Comparison of ENCODE assay signal across 21 cellular contexts in the genomic region with DNA sequence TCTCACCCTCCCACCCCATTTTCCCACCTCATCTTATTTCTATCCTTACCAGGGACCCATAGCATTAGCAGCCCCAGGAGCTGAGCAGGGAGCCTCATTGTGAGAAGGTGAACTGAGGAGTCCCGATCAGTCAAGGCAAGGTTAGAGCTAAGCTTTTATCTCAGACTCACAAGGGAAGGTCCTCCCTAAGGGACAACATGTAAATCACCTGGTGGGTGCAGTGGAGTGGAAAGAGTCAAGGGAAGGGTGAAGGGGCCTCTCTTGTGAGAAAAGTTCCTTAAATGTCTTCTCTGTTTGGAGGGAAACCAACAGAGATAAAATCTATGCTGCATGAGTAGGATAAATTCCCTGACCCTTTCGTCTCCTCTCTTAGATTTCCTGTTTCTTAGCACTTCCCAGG.
"Had no signal": no experiment of that assay in that cellular context is flagged by ENCODE, and none has a peak within 500 bp of the region (broad histone marks: within the 10 kb centered on the region; RNA-seq: fewer than 3 reads in every experiment).

No MANE protein-coding gene starts in this region.

- H3K4me1 ChIP-seq: left ventricle myocardium inferior, pancreas, prostate gland, sigmoid colon, upper lobe of right lung had no signal

- H3K36me3 ChIP-seq: left ventricle myocardium inferior, pancreas, prostate gland, sigmoid colon, spleen, suprapubic skin, thoracic aorta, tibial artery, upper lobe of right lung had no signal

- H3K9me3 ChIP-seq: left ventricle myocardium inferior, pancreas, prostate gland, sigmoid colon, spleen, suprapubic skin, thoracic aorta, tibial artery, upper lobe of right lung had no signal

- DNase-seq: islet precursor cell; left ventricle myocardium inferior; midbrain; naive thymus-derived CD8-positive, alpha-beta T cell; nucleus accumbens; pancreas; posterior cingulate gyrus; retina; right cardiac atrium; sigmoid colon; small intestine; spleen; stimulated activated CD4-positive, alpha-beta T cell treated with anti-CD3 and anti-CD28 coated beads, Interleukin-4, amount 100 ng/mL, for 24 hours; stimulated activated naive CD4-positive, alpha-beta T cell; tibial artery; upper lobe of right lung had no signal

- H3K4me3 ChIP-seq: left ventricle myocardium inferior, lung, pancreas, prostate gland, sigmoid colon, spleen, suprapubic skin, thoracic aorta, tibial artery, upper lobe of right lung had no signal

- ATAC-seq: naive thymus-derived CD8-positive, alpha-beta T cell; pancreas; right cardiac atrium; stimulated activated effector memory CD8-positive, alpha-beta T cell treated with anti-CD3 and anti-CD28 coated beads, Interleukin-12 subunit alpha, Interleukin-12 subunit beta, amount 100 ng/mL, for 72 hours; upper lobe of right lung had no signal

- H3K27ac ChIP-seq: left ventricle myocardium inferior, pancreas, prostate gland, sigmoid colon, spleen, suprapubic skin, thoracic aorta, tibial artery, upper lobe of right lung had no signal
